8 cellular contexts compared by ENCODE assay signal in genomic region chr16:57475711-57476339, GRCh38. TPM values are rescaled to one million over a fixed set of nuclear protein-coding genes. Genes with fewer than 3 reads are reported as not detected.
DNase-seq lines count a peak whose midpoint lies in the region; ATAC-seq lines count a peak whose summit lies in the region.

No MANE protein-coding gene starts in this region.

- H3K4me3 ChIP-seq in adipocyte (ENCODE audit: low read length), result no peak overlapping the region

- no peaks in the 10 kb centered on the region for H3K27me3 ChIP-seq in adipocyte (replicated peaks; ENCODE audit: control insufficient read depth, insufficient read depth, low read length)

- peak; percentile 12 for DNase-seq in DMS 273 treated with DMSO at 0.1 percent for 48 hours (lab: John Stamatoyannopoulos, UW)
- DNase-seq in T-helper 17 cell, result peak; percentile 58 to 69 (median 59)
- peak; percentile 36 for DNase-seq in adipocyte (ENCODE audit: low read depth)
- peak; percentile 92 for DNase-seq in islet precursor cell
- DNase-seq in stimulated activated CD8-positive, alpha-beta memory T cell treated with anti-CD3 and anti-CD28 coated beads, Interleukin-4, amount 100 ng/mL, for 1 hour (ENCODE audit: low read depth in 2 of 2, low spot score in 1 of 2), result peak; percentile 43 to 44
- no peak for DNase-seq in AG20443 (ENCODE audit: low spot score)

- no peak overlapping the region for H3K9ac ChIP-seq in adipocyte (ENCODE audit: low read length)

- H3K36me3 ChIP-seq in adipocyte (ENCODE audit: control insufficient read depth, insufficient read depth, low read length, severe bottlenecking), result peaks cover 30% of the 10 kb centered on the region

- H3K4me3 Mint-ChIP-seq in T-helper 17 cell, result peak overlapping the region; percentile 36

- ATAC-seq in GM19468 (IDR thresholded peaks at IDR 0.05; ENCODE audit: extremely low read depth, unreplicated experiment) (peak; percentile 73), HG03558 (IDR thresholded peaks at IDR 0.05; ENCODE audit: extremely low read depth, unreplicated experiment) (peak; percentile 93), T-helper 17 cell (peak; percentile 97)

- no peaks in the 10 kb centered on the region for H3K27me3 Mint-ChIP-seq in T-helper 17 cell

- no peak overlapping the region for H3K27ac Mint-ChIP-seq in T-helper 17 cell

- H3K9me3 ChIP-seq in T-helper 17 cell (ENCODE audit: control insufficient read depth, low read length, poor library complexity, severe bottlenecking) (no peaks in the 10 kb centered on the region), adipocyte (ENCODE audit: control insufficient read depth, low read length) (no peaks in the 10 kb centered on the region)

- H3K4me1 Mint-ChIP-seq in T-helper 17 cell, result peaks cover 12% of the 10 kb centered on the region

- H3K4me1 ChIP-seq in adipocyte (ENCODE audit: control insufficient read depth, insufficient read depth, low read length), result peaks cover 24% of the 10 kb centered on the region

- H3K36me3 Mint-ChIP-seq in T-helper 17 cell (ENCODE audit: low read depth), result no peaks in the 10 kb centered on the region

RNA-seq across cellular contexts. Expression of gene DOK4, which starts 10.5 kb away (rescaled TPM):
- 1 to 10 TPM; 1.8 to 2.6 TPM for total RNA-seq in T-helper 17 cell

RNA-seq across cellular contexts. Expression of gene POLR2C, which starts 13.3 kb away (rescaled TPM):
- 10 to 100 TPM; 76.1 to 82.6 TPM for total RNA-seq in T-helper 17 cell

RNA-seq across cellular contexts. Expression of gene COQ9, which starts 28.5 kb away (rescaled TPM):
- 10 to 100 TPM; 14.2 to 15.3 TPM for total RNA-seq in T-helper 17 cell

RNA-seq across cellular contexts. Expression of gene CIAPIN1, which starts 28.6 kb away (rescaled TPM):
- 10 to 100 TPM; 19.3 to 35.0 TPM for total RNA-seq in T-helper 17 cell
